In genomic region chr10:11336703-11337102, GRCh38 we compare ENCODE assay signal across 13 cellular contexts.
DNase-seq lines count a peak whose midpoint lies in the region; ATAC-seq and TF ChIP-seq lines count a peak whose summit lies in the region.
"Had no signal": no experiment of that assay in that cellular context is flagged by ENCODE, and none has a peak within 500 bp of the region (broad histone marks: within the 10 kb centered on the region; RNA-seq: fewer than 3 reads in every experiment).

No MANE protein-coding gene starts in this region.

- H3K27me3 ChIP-seq in SJCRH30 (no peaks in the 10 kb centered on the region), neutrophil (no peaks in the 10 kb centered on the region)
- H3K27me3 ChIP-seq: pancreas had no signal

- no peak for TF ChIP-seq CTCF in neutrophil (IDR thresholded peaks at IDR 0.05)

- peak; percentile 7 for DNase-seq in DMS153 (lab: John Stamatoyannopoulos, UW)
- no peak for DNase-seq in DMS153 treated with DMSO at 0.1 percent for 48 hours (lab: John Stamatoyannopoulos, UW; ENCODE audit: unreplicated experiment)
- DNase-seq in SJCRH30, result peak; percentile 59 to 85
- DNase-seq in epidermal melanocyte (ENCODE audit: insufficient read length, low spot score), result peak; percentile 36
- no peak for DNase-seq in NCI-H1930 (lab: John Stamatoyannopoulos, UW)
- no peak for DNase-seq in A172 (ENCODE audit: low spot score)
- DNase-seq: activated CD4-positive, alpha-beta T cell treated with anti-CD3 and anti-CD28 coated beads for 1 hour; erythroblast; pancreas had no signal

- no peak for ATAC-seq in HG02623 (IDR thresholded peaks at IDR 0.05; ENCODE audit: unreplicated experiment)
- ATAC-seq: K562, pancreas had no signal

- H3K27ac ChIP-seq in SJCRH30 (peak overlapping the region; percentile 44), neutrophil (peak overlapping the region; percentile 24)
- H3K27ac ChIP-seq: 22Rv1, pancreas had no signal

- H3K4me3 ChIP-seq in SJCRH30 (no peak overlapping the region), neutrophil (ENCODE audit: low read depth in 1 of 2, low read length in 1 of 2) (no peak overlapping the region)
- H3K4me3 ChIP-seq: K562, pancreas had no signal

- H3K9me3 ChIP-seq in SJCRH30 (replicated peaks), result no peaks in the 10 kb centered on the region
- H3K9me3 ChIP-seq in neutrophil, result no peaks in the 10 kb centered on the region
- H3K9me3 ChIP-seq: pancreas had no signal

- H3K36me3 ChIP-seq in SJCRH30 (peaks cover 10% of the 10 kb centered on the region), neutrophil (peaks cover 66% of the 10 kb centered on the region)
- H3K36me3 ChIP-seq: pancreas had no signal

- peaks cover 16% of the 10 kb centered on the region for H3K4me1 ChIP-seq in SJCRH30
- peaks cover 16 to 20% of the 10 kb centered on the region in 2 experiments for H3K4me1 ChIP-seq in neutrophil (ENCODE audit: control insufficient read depth in 1 of 2, insufficient read depth in 1 of 2, low read depth in 1 of 2, low read length in 1 of 2)
- H3K4me1 ChIP-seq: pancreas had no signal

Comparison
In these comparisons a context has a peak if more than half of its experiments do, and no peak if none do; other contexts are left out.
1. DNase-seq: peak in DMS153 (single experiment), SJCRH30 (2 of 2) and epidermal melanocyte (single experiment); none in DMS153 treated with DMSO at 0.1 percent for 48 hours (single experiment), NCI-H1930 (0 of 2) and A172 (single experiment).